8 cellular contexts compared by ENCODE assay signal in the genomic region with DNA sequence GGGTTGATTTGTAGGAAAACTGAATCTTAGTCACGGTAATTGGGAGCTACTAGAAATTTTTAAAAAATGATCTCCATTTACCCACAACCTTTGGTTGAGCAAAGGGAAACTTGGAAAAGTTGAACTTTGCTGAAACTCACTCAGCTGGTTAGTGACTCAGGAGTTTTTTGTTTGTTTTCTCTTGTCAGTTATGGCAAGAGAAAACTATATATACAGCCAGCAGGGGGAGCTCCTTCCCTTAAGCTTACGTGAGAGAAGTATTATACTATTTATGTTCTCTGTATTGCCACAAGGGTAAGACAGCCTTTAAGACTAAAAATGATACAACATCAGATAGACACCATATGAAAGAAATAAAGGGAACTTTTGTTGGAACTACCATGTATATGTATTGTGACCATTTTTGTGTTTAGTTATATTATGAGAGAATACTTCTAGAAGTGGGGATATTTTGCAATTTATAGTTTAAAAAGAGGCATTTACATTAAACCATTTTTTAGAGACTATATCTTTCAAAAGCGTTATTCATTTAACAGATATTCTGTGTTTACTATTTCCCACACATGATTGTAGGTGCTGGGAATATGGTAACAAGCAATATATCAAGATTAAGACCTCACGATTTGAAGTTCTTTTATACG. TPM values are rescaled to one million over a fixed set of nuclear protein-coding genes. Genes with fewer than 3 reads are reported as not detected.
A peak's percentile ranks its signal among the peaks of the same experiment; 100 is the strongest.
DNase-seq lines count a peak whose midpoint lies in the region; ATAC-seq, FAIRE-seq and TF ChIP-seq lines count a peak whose summit lies in the region.

No MANE protein-coding gene starts in this region.

- H3K9ac ChIP-seq in Karpas-422 (ENCODE audit: low read length) = no peak overlapping the region

- DNase-seq in GM04503 (ENCODE audit: low read depth) = peak; percentile 35
- DNase-seq in H4 (ENCODE audit: low spot score) = peak; percentile 90
- peak; percentile 93 for DNase-seq in Karpas-422
- peak; percentile 86 for DNase-seq in OCI-LY7 (ENCODE audit: low spot score)
- DNase-seq in pons (ENCODE audit: low spot score) = peak; percentile 85
- DNase-seq in GM12892 (ENCODE audit: insufficient read length) = no peak

- no peak overlapping the region for H3K27ac Mint-ChIP-seq in activated T-helper 17 cell treated with anti-CD3 and anti-CD28 coated beads, Interleukin-2, amount 50 U/mL, for 72 hours

- H2AFZ ChIP-seq in Karpas-422 (ENCODE audit: low read length) (no peak overlapping the region), OCI-LY7 (ENCODE audit: low read length) (no peak overlapping the region)

- POLR2A ChIA-PET in OCI-LY7 (lab: Charles Lee) = interaction anchor here (0.6 to 1.5 kb wide), 5 partner anchors 11 to 231 kb away, joined by 3 to 9 read pairs (median 3); partner anchors contain the start of gene TBC1D30

- BruUV-seq in OCI-LY7 (replicated peaks; lab: Mats Ljungman, UMichigan) = no TSS peak

- peaks cover 23% of the 10 kb centered on the region for H3K27me3 Mint-ChIP-seq in activated T-helper 17 cell treated with anti-CD3 and anti-CD28 coated beads, Interleukin-2, amount 50 U/mL, for 72 hours

- H3K27ac ChIP-seq in Karpas-422 (ENCODE audit: low read length) (no peak overlapping the region), OCI-LY7 (ENCODE audit: low read depth, low read length, poor library complexity, severe bottlenecking) (no peak overlapping the region), gastroesophageal sphincter (no peak overlapping the region)

- H3K4me1 ChIP-seq in Karpas-422 (ENCODE audit: low read length) (no peaks in the 10 kb centered on the region), OCI-LY7 (ENCODE audit: insufficient read depth, low read length, poor library complexity, severe bottlenecking) (no peaks in the 10 kb centered on the region), gastroesophageal sphincter (no peaks in the 10 kb centered on the region)

- no peak overlapping the region for H3K4me3 Mint-ChIP-seq in activated T-helper 17 cell treated with anti-CD3 and anti-CD28 coated beads, Interleukin-2, amount 50 U/mL, for 72 hours

- H3K9me3 ChIP-seq in Karpas-422 (ENCODE audit: low read length) = no peaks in the 10 kb centered on the region
- H3K9me3 ChIP-seq in OCI-LY7 (ENCODE audit: low read length) = no peaks in the 10 kb centered on the region
- no peaks in the 10 kb centered on the region for H3K9me3 ChIP-seq in gastroesophageal sphincter

- TF ChIP-seq CTCF in OCI-LY7 (conservative IDR thresholded peaks at IDR 0.05; ENCODE audit: low read length) (peak; percentile 97), gastroesophageal sphincter (IDR thresholded peaks at IDR 0.05) (peak; percentile 19 to 76 (median 51))

- no peaks in the 10 kb centered on the region for H3K36me3 Mint-ChIP-seq in activated T-helper 17 cell treated with anti-CD3 and anti-CD28 coated beads, Interleukin-2, amount 50 U/mL, for 72 hours (ENCODE audit: low read depth)

- H3K9me3 Mint-ChIP-seq in activated T-helper 17 cell treated with anti-CD3 and anti-CD28 coated beads, Interleukin-2, amount 50 U/mL, for 72 hours = no peaks in the 10 kb centered on the region

- FAIRE-seq in GM12892 (lab: Jason Lieb, UNC) = no peak

- no peaks in the 10 kb centered on the region for H3K4me1 Mint-ChIP-seq in activated T-helper 17 cell treated with anti-CD3 and anti-CD28 coated beads, Interleukin-2, amount 50 U/mL, for 72 hours

- TF ChIP-seq EP300 in gastroesophageal sphincter (IDR thresholded peaks at IDR 0.05) = no peak

- H3K4me2 ChIP-seq in Karpas-422 (ENCODE audit: low read depth, low read length, poor library complexity, severe bottlenecking) (no peak overlapping the region), OCI-LY7 (ENCODE audit: low read length) (no peak overlapping the region)

- ATAC-seq in activated T-helper 17 cell treated with anti-CD3 and anti-CD28 coated beads, Interleukin-2, amount 50 U/mL, for 72 hours (replicated peaks) = peak; percentile 91
- ATAC-seq in gastroesophageal sphincter = peak; percentile 66

- H3K79me2 ChIP-seq in Karpas-422 (ENCODE audit: low read length) = no peaks in the 10 kb centered on the region
- H3K79me2 ChIP-seq in OCI-LY7 (ENCODE audit: insufficient read depth, low read depth, low read length) = no peaks in the 10 kb centered on the region

- no peak overlapping the region for H3K4me3 ChIP-seq in Karpas-422 (ENCODE audit: low read length)
- H3K4me3 ChIP-seq in OCI-LY7 (ENCODE audit: low read depth, low read length, poor library complexity, severe bottlenecking) = no peak overlapping the region
- H3K4me3 ChIP-seq in gastroesophageal sphincter = no peak overlapping the region

- CTCF ChIA-PET in OCI-LY7 (lab: Charles Lee; ENCODE audit: unreplicated experiment) = interaction anchor here (0.5 to 0.8 kb wide), 2 partner anchors 26 to 1487 kb away, joined by 3 read pairs; no protein-coding TSS in a partner anchor

- 42 to 44% methylated on average over 5 of the region's 5 CpGs for WGBS in gastroesophageal sphincter (ENCODE audit: low coverage in 1 of 2), 2 donors

- H3K9me2 ChIP-seq in Karpas-422 (replicated peaks; ENCODE audit: insufficient read depth, low read length) (no peaks in the 10 kb centered on the region), OCI-LY7 (ENCODE audit: insufficient read depth, low read length) (no peaks in the 10 kb centered on the region)

- H4K20me1 ChIP-seq in Karpas-422 (ENCODE audit: insufficient read depth, low read depth, low read length) (no peaks in the 10 kb centered on the region), OCI-LY7 (ENCODE audit: insufficient read depth, low read length) (no peaks in the 10 kb centered on the region)

- TF ChIP-seq POLR2A in gastroesophageal sphincter (IDR thresholded peaks at IDR 0.05) = no peak
- no peak for TF ChIP-seq POLR2A in GM12892 (IDR thresholded peaks at IDR 0.05; ENCODE audit: low read depth, low read length)

- intact Hi-C loops in OCI-LY7 (cut with micrococcal nuclease; ENCODE audit: unreplicated experiment) = no loop called here

- H3K27me3 ChIP-seq in Karpas-422 (ENCODE audit: low read length) = no peaks in the 10 kb centered on the region
- H3K27me3 ChIP-seq in gastroesophageal sphincter = peaks cover 11% of the 10 kb centered on the region

- H3K36me3 ChIP-seq in Karpas-422 (ENCODE audit: insufficient read depth, low read length) (no peaks in the 10 kb centered on the region), OCI-LY7 (ENCODE audit: insufficient read depth, low read length) (no peaks in the 10 kb centered on the region), gastroesophageal sphincter (no peaks in the 10 kb centered on the region)

RNA-seq across cellular contexts. Expression of gene TBC1D30, which starts 28.1 kb away (rescaled TPM):
- total RNA-seq in H4 (2014; rRNA removed; shearing (Covaris generic)) = 0.66 and 1.5 TPM in 2 replicates
- total RNA-seq in Karpas-422 (2014; rRNA removed; shearing (Covaris generic); ENCODE audit: low replicate concordance) = 7.1 and 15.5 TPM in 2 replicates
- total RNA-seq in OCI-LY7 (2014; rRNA removed; shearing (Covaris generic)) = 0.03 and 0.13 TPM in 2 replicates
- 4.6 and 5.6 TPM in 2 replicates for total RNA-seq in OCI-LY7 (2022)
- total RNA-seq in activated T-helper 17 cell treated with anti-CD3 and anti-CD28 coated beads, Interleukin-2, amount 50 U/mL, for 72 hours = under 1 TPM; 0.34 to 0.58 TPM
- 1 to 10 TPM in 3 of 4 donors, under 1 TPM in 1; 0.35 to 6.7 (median 2.5) TPM for total RNA-seq in gastroesophageal sphincter
- polyA plus RNA-seq in GM12892 (2012; ENCODE audit: missing spikeins) = 2.3 TPM

RNA-seq across cellular contexts. Expression of gene GNS, which starts 37.1 kb away (rescaled TPM):
- 88.8 and 98.0 TPM in 2 replicates for total RNA-seq in H4 (2014; rRNA removed; shearing (Covaris generic))
- total RNA-seq in Karpas-422 (2014; rRNA removed; shearing (Covaris generic); ENCODE audit: low replicate concordance) = 25.2 and 49.5 TPM in 2 replicates
- 8.0 and 9.4 TPM in 2 replicates for total RNA-seq in OCI-LY7 (2014; rRNA removed; shearing (Covaris generic))
- 16.0 and 18.0 TPM in 2 replicates for total RNA-seq in OCI-LY7 (2022)
- total RNA-seq in activated T-helper 17 cell treated with anti-CD3 and anti-CD28 coated beads, Interleukin-2, amount 50 U/mL, for 72 hours = 10 to 100 TPM; 26.2 to 29.9 TPM
- total RNA-seq in gastroesophageal sphincter = 100 to 1,000 TPM in 1 of 4 donors, 10 to 100 TPM in 3; 69.3 to 116 (median 89.7) TPM
- polyA plus RNA-seq in GM12892 (2012; ENCODE audit: missing spikeins) = 15.7 TPM
